Comparison of ENCODE assay signal across 1 cellular context in genomic region chr3:190701096-190701532, GRCh38.
TF ChIP-seq lines count a peak whose summit lies in the region.

No MANE protein-coding gene starts in this region.

TF ChIP-seq in GM23338, 12 proteins besides CTCF, POLR2A, EP300 and RAD21 (continued from another document):
- TF ChIP-seq ZNF462 (CRISPR knock-in tag; IDR thresholded peaks at IDR 0.05): no peak
- TF ChIP-seq EZH2phosphoT487 (IDR thresholded peaks at IDR 0.05; ENCODE audit: unreplicated experiment): no peak
